Comparison of ENCODE assay signal across 33 cellular contexts in genomic region chr18:66760559-66760958, GRCh38.
DNase-seq lines count a peak whose midpoint lies in the region; ATAC-seq, FAIRE-seq and TF ChIP-seq lines count a peak whose summit lies in the region.
"Had no signal": no experiment of that assay in that cellular context is flagged by ENCODE, and none has a peak within 500 bp of the region (broad histone marks: within the 10 kb centered on the region; RNA-seq: fewer than 3 reads in every experiment).

No MANE protein-coding gene starts in this region.

- FAIRE-seq in A204.1 (lab: Jason Lieb, UNC) (peak; percentile 75), H1 (lab: Jason Lieb, UNC) (no peak), GM19239 (lab: Jason Lieb, UNC) (no peak)
- FAIRE-seq: A549 had no signal

- no peaks in the 10 kb centered on the region for H3K23me2 ChIP-seq in H1 (ENCODE audit: low read depth, low read length)

- no peak overlapping the region for H4K91ac ChIP-seq in H1 (replicated peaks; ENCODE audit: insufficient read length, low read length)

- H3K4me2 ChIP-seq in H1 (ENCODE audit: insufficient read depth in 1 of 2, low read depth in 2 of 2, low read length in 2 of 2): no peak overlapping the region
- H3K4me2 ChIP-seq in mammary epithelial cell (ENCODE audit: insufficient read depth, low read depth, low read length): no peak overlapping the region
- H3K4me2 ChIP-seq: A549; BLaER1; BLaER1 treated with 17β-estradiol and CSF1 and Interleukin-3, amounts not matched to agents 10 nM and 100 nM had no signal

- WGBS in H1 (ENCODE audit: extremely low coverage in 1 of 2, insufficient coverage in 1 of 2, insufficient read length in 1 of 2, insufficient replicate concordance in 2 of 2, low coverage in 1 of 2, low lambda C conversion rate in 2 of 2, missing lambda C conversion rate in 1 of 2), 2 experiments: 89% methylated on average over 4 of the region's 4 CpGs; no CpG with 5 or more reads in 1 of the 2 experiments
- WGBS in mammary epithelial cell (ENCODE audit: low coverage, missing lambda C conversion rate): 73% methylated on average over 4 of the region's 4 CpGs

- H3K79me1 ChIP-seq in H1 (ENCODE audit: low read depth, low read length): no peaks in the 10 kb centered on the region

- H4K20me1 ChIP-seq in H1 (replicated peaks in 1 of 2; ENCODE audit: control insufficient read depth in 1 of 2, insufficient read depth in 2 of 2, low read length in 2 of 2) (no peaks in the 10 kb centered on the region), mammary epithelial cell (ENCODE audit: insufficient read depth, low read length) (no peaks in the 10 kb centered on the region)
- H4K20me1 ChIP-seq: BLaER1; BLaER1 treated with 17β-estradiol and CSF1 and Interleukin-3, amounts not matched to agents 10 nM and 100 nM had no signal

- in situ Hi-C loops in mammary epithelial cell (cut with MboI; ENCODE audit: low sequenced_read_pairs in 2 of 2): no loop called here

- no peaks in the 10 kb centered on the region for H3K9me3 Mint-ChIP-seq in WTC11
- H3K9me3 Mint-ChIP-seq: CD4-positive, alpha-beta T cell had no signal

- no peak for ATAC-seq in WTC11
- ATAC-seq: A549; CD8-positive, alpha-beta T cell had no signal

- no peak overlapping the region for H4K5ac ChIP-seq in H1 (ENCODE audit: insufficient read length, low read depth, low read length)

- CTCF ChIA-PET in WTC11 (lab: Charles Lee): no interaction called here
- CTCF ChIA-PET in H1 (lab: Charles Lee; ENCODE audit: partially characterized antibody): no interaction called here
- CTCF ChIA-PET in mammary epithelial cell (lab: Charles Lee; ENCODE audit: low non-redundant PET): no interaction called here

- peak overlapping the region; percentile 83 for H2BK120ac ChIP-seq in H1 (replicated peaks; ENCODE audit: low read depth, low read length)

- BruUV-seq in mammary epithelial cell (replicated peaks; lab: Mats Ljungman, UMichigan): no TSS peak

- H3K9ac ChIP-seq in H1 (replicated peaks in 1 of 4; ENCODE audit: extremely low read depth in 1 of 4, low read depth in 3 of 4, low read length in 3 of 4) (no peak overlapping the region), mammary epithelial cell (ENCODE audit: insufficient read depth, low read length) (no peak overlapping the region)
- H3K9ac ChIP-seq: BLaER1; BLaER1 treated with 17β-estradiol and CSF1 and Interleukin-3, amounts not matched to agents 10 nM and 100 nM had no signal

- no peak for TF ChIP-seq EP300 in H1 (IDR thresholded peaks at IDR 0.05; ENCODE audit: borderline replicate concordance in 1 of 2, low read depth in 2 of 2, low read length in 2 of 2)

- H4K8ac ChIP-seq in H1 (ENCODE audit: extremely low read depth, insufficient read depth, low read length): no peak overlapping the region

- POLR2A ChIA-PET in WTC11 (lab: Charles Lee): no interaction called here
- POLR2A ChIA-PET in H1 (lab: Charles Lee; ENCODE audit: partially characterized antibody): no interaction called here

- no peak overlapping the region for H3K23ac ChIP-seq in H1 (ENCODE audit: insufficient read length)

- no peak for TF ChIP-seq RAD21 in H1 (IDR thresholded peaks at IDR 0.05 in 1 of 2, conservative IDR thresholded peaks at IDR 0.05 in 1 of 2; ENCODE audit: low read depth in 2 of 2, low read length in 2 of 2)

- H2BK15ac ChIP-seq in H1 (ENCODE audit: low read length): no peak overlapping the region

- no peak overlapping the region for H3K4me3 ChIP-seq in H1 (ENCODE audit: extremely low read depth in 1 of 4, insufficient read depth in 2 of 4, low read depth in 3 of 4, low read length in 4 of 4)
- H3K4me3 ChIP-seq in mammary epithelial cell (replicated peaks in 1 of 3; ENCODE audit: insufficient read depth in 1 of 3, low read depth in 2 of 3, low read length in 3 of 3): no peak overlapping the region
- H3K4me3 ChIP-seq: A549; BLaER1; BLaER1 treated with 17β-estradiol and CSF1 and Interleukin-3, amounts not matched to agents 10 nM and 100 nM had no signal

- H2BK12ac ChIP-seq in H1 (ENCODE audit: low read depth, low read length): no peak overlapping the region

- intact Hi-C loops in mammary epithelial cell (cut with micrococcal nuclease): no loop called here

- dilution Hi-C loops in mammary epithelial cell (cut with HindIII; ENCODE audit: low sequenced_read_pairs): no loop called here

- no peak overlapping the region for H3K14ac ChIP-seq in H1 (ENCODE audit: insufficient read length)

- no peaks in the 10 kb centered on the region for H3K27me3 Mint-ChIP-seq in WTC11 (ENCODE audit: low read depth)
- H3K27me3 Mint-ChIP-seq: B cell; CD4-positive, alpha-beta memory T cell; CD4-positive, alpha-beta T cell; CD4-positive, CD25-positive, alpha-beta regulatory T cell; CD8-positive, alpha-beta memory T cell had no signal

- H3K4me1 ChIP-seq in H1 (replicated peaks in 1 of 4; ENCODE audit: control insufficient read depth in 3 of 4, insufficient read depth in 4 of 4, low read length in 3 of 4) (peaks cover 0 to 5% (median 3%) of the 10 kb centered on the region in 4 experiments; a peak in 3 of 7 replicates), mammary epithelial cell (ENCODE audit: insufficient read depth, low read length) (no peaks in the 10 kb centered on the region)
- H3K4me1 ChIP-seq: A549; BE2C; BLaER1; BLaER1 treated with 17β-estradiol and CSF1 and Interleukin-3, amounts not matched to agents 10 nM and 100 nM; Caco-2 had no signal

- no peak overlapping the region for H3K27ac ChIP-seq in H1 (ENCODE audit: low read depth, low read length)
- no peak overlapping the region for H3K27ac ChIP-seq in mammary epithelial cell (ENCODE audit: insufficient read depth, low read depth, low read length)
- H3K27ac ChIP-seq: 22Rv1; A549; BLaER1; BLaER1 treated with 17β-estradiol and CSF1 and Interleukin-3, amounts not matched to agents 10 nM and 100 nM; C4-2B had no signal

- no peak for DNase-seq in WTC11 (ENCODE audit: low spot score)
- DNase-seq in H1 (ENCODE audit: low read depth in 1 of 2, low spot score in 2 of 2): no peak
- no peak for DNase-seq in mammary epithelial cell
- DNase-seq in GM19239 (ENCODE audit: insufficient read length, low spot score): no peak
- DNase-seq in GM19240 (ENCODE audit: insufficient read length, low spot score): no peak
- DNase-seq: 8988T; ACHN; AML-193; BE2C; C1 segment of cervical spinal cord; Caco-2; Calu3; CD4-positive, alpha-beta memory T cell; CD4-positive, alpha-beta T cell; CD4-positive, CD25-positive, alpha-beta regulatory T cell; CD8-positive, alpha-beta memory T cell; CD8-positive, alpha-beta T cell; COR-L47; DMS 273 treated with DMSO at 0.1 percent for 48 hours; DMS153; DMS53; DMS79; DMS79 treated with DMSO at 0.1 percent for 48 hours; DND-41; EL had no signal

- H3K56ac ChIP-seq in H1 (replicated peaks; ENCODE audit: insufficient read length, low read depth, low read length): no peak overlapping the region

- no peak overlapping the region for H3K4me3 Mint-ChIP-seq in WTC11
- H3K4me3 Mint-ChIP-seq: B cell; CD14-positive monocyte; CD4-positive, alpha-beta memory T cell; CD4-positive, alpha-beta T cell; CD4-positive, CD25-positive, alpha-beta regulatory T cell; CD8-positive, alpha-beta memory T cell; CD8-positive, alpha-beta T cell had no signal

- no peaks in the 10 kb centered on the region for H3K36me3 Mint-ChIP-seq in WTC11
- H3K36me3 Mint-ChIP-seq: CD14-positive monocyte; CD4-positive, alpha-beta memory T cell; CD4-positive, CD25-positive, alpha-beta regulatory T cell; CD8-positive, alpha-beta memory T cell; CD8-positive, alpha-beta T cell had no signal

- TF ChIP-seq CTCF in WTC11 (IDR thresholded peaks at IDR 0.05): no peak
- no peak for TF ChIP-seq CTCF in H1 (IDR thresholded peaks at IDR 0.05; ENCODE audit: control extremely low read depth in 1 of 3, insufficient read depth in 1 of 3, low read depth in 1 of 3, low read length in 3 of 3)
- no peak for TF ChIP-seq CTCF in mammary epithelial cell (conservative IDR thresholded peaks at IDR 0.05 in 1 of 2, IDR thresholded peaks at IDR 0.05 in 1 of 2; ENCODE audit: extremely low read depth in 1 of 2, insufficient read depth in 1 of 2, low read depth in 1 of 2, low read length in 2 of 2)

- TF ChIP-seq POLR2A in H1 (IDR thresholded peaks at IDR 0.05; ENCODE audit: control extremely low read depth in 1 of 2, low read depth in 2 of 2, low read length in 2 of 2): no peak

- H3K27ac Mint-ChIP-seq in WTC11: no peak overlapping the region
- H3K27ac Mint-ChIP-seq: B cell; CD14-positive monocyte; CD4-positive, alpha-beta memory T cell; CD4-positive, alpha-beta T cell; CD4-positive, CD25-positive, alpha-beta regulatory T cell; CD8-positive, alpha-beta memory T cell; CD8-positive, alpha-beta T cell had no signal

- H3K9me3 ChIP-seq in H1 (ENCODE audit: insufficient read depth in 2 of 2, low read depth in 1 of 2, low read length in 1 of 2) (no peaks in the 10 kb centered on the region), mammary epithelial cell (replicated peaks; ENCODE audit: insufficient read depth, low read length) (no peaks in the 10 kb centered on the region)
- H3K9me3 ChIP-seq: A549; BE2C; BLaER1; BLaER1 treated with 17β-estradiol and CSF1 and Interleukin-3, amounts not matched to agents 10 nM and 100 nM; Caco-2 had no signal

- H2BK5ac ChIP-seq in H1 (ENCODE audit: low read depth, low read length): no peak overlapping the region

- peaks cover 29% of the 10 kb centered on the region for H3K4me1 Mint-ChIP-seq in WTC11
- H3K4me1 Mint-ChIP-seq: B cell; CD14-positive monocyte; CD4-positive, alpha-beta memory T cell; CD4-positive, CD25-positive, alpha-beta regulatory T cell; CD8-positive, alpha-beta memory T cell had no signal

- H3K36me3 ChIP-seq in H1 (ENCODE audit: control insufficient read depth in 2 of 4, insufficient read depth in 4 of 4, low read length in 3 of 4) (no peaks in the 10 kb centered on the region), mammary epithelial cell (ENCODE audit: insufficient read depth, low read length) (no peaks in the 10 kb centered on the region)
- H3K36me3 ChIP-seq: BE2C; BLaER1; BLaER1 treated with 17β-estradiol and CSF1 and Interleukin-3, amounts not matched to agents 10 nM and 100 nM had no signal

- no peaks in the 10 kb centered on the region for H3K79me2 ChIP-seq in H1 (ENCODE audit: control insufficient read depth in 1 of 2, insufficient read depth in 2 of 2, low read length in 2 of 2)
- H3K79me2 ChIP-seq in mammary epithelial cell (ENCODE audit: insufficient read depth, low read length): no peaks in the 10 kb centered on the region

- H3K4ac ChIP-seq in H1 (replicated peaks; ENCODE audit: insufficient read length, low read depth, low read length): peak overlapping the region; percentile 23

- H2BK20ac ChIP-seq in H1 (ENCODE audit: low read length): no peak overlapping the region

- H3K27me3 ChIP-seq in H1 (replicated peaks in 1 of 4; ENCODE audit: control insufficient read depth in 3 of 4, extremely low read depth in 1 of 4, insufficient read depth in 3 of 4, low read length in 3 of 4): no peaks in the 10 kb centered on the region
- H3K27me3 ChIP-seq in mammary epithelial cell (ENCODE audit: insufficient read depth, low read length): no peaks in the 10 kb centered on the region
- H3K27me3 ChIP-seq: BE2C; BLaER1; BLaER1 treated with 17β-estradiol and CSF1 and Interleukin-3, amounts not matched to agents 10 nM and 100 nM had no signal

- H3K18ac ChIP-seq in H1 (ENCODE audit: extremely low read depth, low read length): no peak overlapping the region

- H2AK5ac ChIP-seq in H1 (ENCODE audit: low read depth, low read length): no peak overlapping the region

- H2AFZ ChIP-seq in H1 (ENCODE audit: low read length): no peak overlapping the region
- no peak overlapping the region for H2AFZ ChIP-seq in mammary epithelial cell (ENCODE audit: low read depth, low read length)
